Comparison of ENCODE assay signal across 25 cellular contexts in genomic region chr3:4241595-4242170, GRCh38.
A peak's percentile ranks its signal among the peaks of the same experiment; 100 is the strongest.
DNase-seq lines count a peak whose midpoint lies in the region; ATAC-seq and TF ChIP-seq lines count a peak whose summit lies in the region.
"Had no signal": no experiment of that assay in that cellular context is flagged by ENCODE, and none has a peak within 500 bp of the region (broad histone marks: within the 10 kb centered on the region; RNA-seq: fewer than 3 reads in every experiment).

No MANE protein-coding gene starts in this region.

- DNase-seq in BE2C (peak; percentile 38), NCI-H526 (lab: John Stamatoyannopoulos, UW) (peak; percentile 55 to 68), WTC11 (ENCODE audit: low spot score) (no peak), activated T-cell treated with anti-CD3 and anti-CD28 coated beads for 4 hours (no peak), colonic mucosa (no peak), GM23248 (no peak)
- DNase-seq in CD4-positive, alpha-beta T cell, result no peak
- DNase-seq: Calu3; CD8-positive, alpha-beta memory T cell; DND-41; H9; HFFc6; IMR-90; Karpas-422; NCI-H2029; NCI-H446 treated with DMSO at 0.1 percent for 48 hours; NCI-H69; PC-3; T-helper 1 cell had no signal

- H3K27ac Mint-ChIP-seq in WTC11, result no peak overlapping the region
- H3K27ac Mint-ChIP-seq in CD4-positive, alpha-beta T cell, result no peak overlapping the region
- H3K27ac Mint-ChIP-seq: CD8-positive, alpha-beta memory T cell; GM23338; H9; HFFc6; T-helper 2 cell treated with Interferon-gamma antibody and Interleukin-4, amounts not matched to agents 5 μg/mL and 100 μg/mL, for 36 hours had no signal

- H3K36me3 ChIP-seq in BE2C (no peaks in the 10 kb centered on the region), colonic mucosa (no peaks in the 10 kb centered on the region), GM23248 (ENCODE audit: low read depth) (no peaks in the 10 kb centered on the region)
- H3K36me3 ChIP-seq: SJSA1 had no signal

- peaks cover 39% of the 10 kb centered on the region for H3K9me3 Mint-ChIP-seq in WTC11
- H3K9me3 Mint-ChIP-seq in CD4-positive, alpha-beta T cell, result peaks cover 11% of the 10 kb centered on the region
- H3K9me3 Mint-ChIP-seq: T-helper 2 cell treated with Interferon-gamma antibody and Interleukin-4, amounts not matched to agents 5 μg/mL and 100 μg/mL, for 36 hours had no signal

- H3K4me1 Mint-ChIP-seq in WTC11, result peaks cover 5% of the 10 kb centered on the region; the same call in 1 of the 2 replicates
- H3K4me1 Mint-ChIP-seq in CD4-positive, alpha-beta T cell (ENCODE audit: low read depth), result no peaks in the 10 kb centered on the region
- H3K4me1 Mint-ChIP-seq: CD8-positive, alpha-beta memory T cell; GM23338 had no signal

- H3K4me3 Mint-ChIP-seq in WTC11, result no peak overlapping the region
- H3K4me3 Mint-ChIP-seq in CD4-positive, alpha-beta T cell, result no peak overlapping the region
- H3K4me3 Mint-ChIP-seq: CD8-positive, alpha-beta memory T cell; GM23338; H9; HFFc6; T-helper 2 cell treated with Interferon-gamma antibody and Interleukin-4, amounts not matched to agents 5 μg/mL and 100 μg/mL, for 36 hours had no signal

- POLR2A ChIA-PET in WTC11 (lab: Charles Lee), result no interaction called here
- POLR2A ChIA-PET in CD4-positive, alpha-beta T cell (lab: Charles Lee), result no interaction called here

- intact Hi-C loops in CD4-positive, alpha-beta T cell (cut with DNase I, micrococcal nuclease), result no loop called here
- intact Hi-C loops in colonic mucosa (cut with DNase I), result no loop called here

- peaks cover 30% of the 10 kb centered on the region for H3K27me3 Mint-ChIP-seq in WTC11 (ENCODE audit: low read depth)
- H3K27me3 Mint-ChIP-seq in CD4-positive, alpha-beta T cell, result no peaks in the 10 kb centered on the region

- 47 to 51% methylated on average over 8 of the region's 8 CpGs for WGBS in GM23248 (ENCODE audit: low coverage in 1 of 2, low lambda C conversion rate in 2 of 2, missing lambda C conversion rate in 2 of 2), 2 experiments

- H2AFZ ChIP-seq in GM23248, result no peak overlapping the region
- H2AFZ ChIP-seq: GM23338 had no signal

- in situ Hi-C loops in GM23248 (cut with MboI), result no loop called here

- H3K4me2 ChIP-seq in GM23248 (ENCODE audit: unreplicated experiment), result no peak overlapping the region
- H3K4me2 ChIP-seq: A549, GM23338 had no signal

- H3K4me1 ChIP-seq in BE2C (no peaks in the 10 kb centered on the region), colonic mucosa (no peaks in the 10 kb centered on the region), GM23248 (ENCODE audit: insufficient read depth) (no peaks in the 10 kb centered on the region)
- H3K4me1 ChIP-seq: A549, SJSA1 had no signal

- no peaks in the 10 kb centered on the region for H4K20me1 ChIP-seq in GM23248 (ENCODE audit: insufficient read depth)

- H3K9me2 ChIP-seq in GM23248 (ENCODE audit: insufficient read depth), result no peaks in the 10 kb centered on the region

- peak; percentile 56 for ATAC-seq in WTC11
- ATAC-seq in CD4-positive, alpha-beta T cell (ENCODE audit: poor library complexity), result no peak
- ATAC-seq: A549, GM23338, PC-3 had no signal

- no peak overlapping the region for H3K27ac ChIP-seq in CD4-positive, alpha-beta T cell (ENCODE audit: low read depth, low read length)
- H3K27ac ChIP-seq in colonic mucosa (no peak overlapping the region), GM23248 (no peak overlapping the region)
- H3K27ac ChIP-seq: A549, C4-2B, SJSA1 had no signal

- H3K4me3 ChIP-seq in BE2C (ENCODE audit: low read depth, low read length), result no peak overlapping the region
- H3K4me3 ChIP-seq in colonic mucosa, result no peak overlapping the region
- no peak overlapping the region for H3K4me3 ChIP-seq in GM23248
- H3K4me3 ChIP-seq: A549, GM23338, SJSA1 had no signal

- H3F3A ChIP-seq in GM23248 (ENCODE audit: insufficient read depth), result no peaks in the 10 kb centered on the region

- TF ChIP-seq CTCF in BE2C (IDR thresholded peaks at IDR 0.05; ENCODE audit: low read depth, low read length) (no peak), WTC11 (IDR thresholded peaks at IDR 0.05) (no peak), colonic mucosa (IDR thresholded peaks at IDR 0.05) (no peak)
- TF ChIP-seq CTCF in CD4-positive, alpha-beta T cell (IDR thresholded peaks at IDR 0.05), result no peak

- H3K9me3 ChIP-seq in BE2C, result no peaks in the 10 kb centered on the region
- H3K9me3 ChIP-seq in CD4-positive, alpha-beta T cell (ENCODE audit: control insufficient read depth, low read length), result no peaks in the 10 kb centered on the region
- no peaks in the 10 kb centered on the region for H3K9me3 ChIP-seq in colonic mucosa
- H3K9me3 ChIP-seq in GM23248 (ENCODE audit: low read depth), result no peaks in the 10 kb centered on the region
- H3K9me3 ChIP-seq: A549, SJSA1 had no signal

- no peaks in the 10 kb centered on the region for H3K27me3 ChIP-seq in BE2C
- no peaks in the 10 kb centered on the region for H3K27me3 ChIP-seq in CD4-positive, alpha-beta T cell (ENCODE audit: control insufficient read depth, insufficient read depth, low read length)
- no peaks in the 10 kb centered on the region for H3K27me3 ChIP-seq in colonic mucosa
- H3K27me3 ChIP-seq in GM23248 (replicated peaks; ENCODE audit: insufficient read depth), result no peaks in the 10 kb centered on the region
- H3K27me3 ChIP-seq: SJSA1 had no signal

- CTCF ChIA-PET in WTC11 (lab: Charles Lee), result no interaction called here
- CTCF ChIA-PET in CD4-positive, alpha-beta T cell (lab: Charles Lee), result no interaction called here

- H3K79me2 ChIP-seq in GM23248 (ENCODE audit: insufficient read depth), result no peaks in the 10 kb centered on the region

- 0 out of 2 replicates have a peak, but pooled peaks cover 3% of the 10 kb centered on the region for H3K36me3 Mint-ChIP-seq in WTC11
- H3K36me3 Mint-ChIP-seq in CD4-positive, alpha-beta T cell (ENCODE audit: low read depth), result no peaks in the 10 kb centered on the region

- H3K9ac ChIP-seq in colonic mucosa (ENCODE audit: low read depth in 2 of 2, low read length in 2 of 2) (no peak overlapping the region), GM23248 (no peak overlapping the region)

- TF ChIP-seq EP300 in Ishikawa (IDR thresholded peaks at IDR 0.05; ENCODE audit: borderline replicate concordance), result no peak

- TF ChIP-seq RAD21 in Ishikawa (IDR thresholded peaks at IDR 0.05; ENCODE audit: low read depth), result no peak

TF ChIP-seq in Ishikawa, 13 proteins besides CTCF, POLR2A, EP300 and RAD21 (continues in another document):
- TF ChIP-seq REST (IDR thresholded peaks at IDR 0.05; ENCODE audit: low read depth) (no peak), MAX (IDR thresholded peaks at IDR 0.05) (0 out of 2 replicates have a peak, but pooled peaks have one; percentile 38)

TF ChIP-seq in WTC11, 78 proteins besides CTCF, POLR2A, EP300 and RAD21:
- TF ChIP-seq SP1 (CRISPR knock-in tag; conservative IDR thresholded peaks at IDR 0.05) (no peak), ZNF317 (CRISPR knock-in tag; IDR thresholded peaks at IDR 0.05; ENCODE audit: borderline replicate concordance, low read depth) (no peak), ESRRA (CRISPR knock-in tag; IDR thresholded peaks at IDR 0.05; ENCODE audit: borderline replicate concordance) (no peak), GTF2I (CRISPR knock-in tag; conservative IDR thresholded peaks at IDR 0.05) (no peak), RELA (CRISPR knock-in tag; IDR thresholded peaks at IDR 0.05; ENCODE audit: borderline replicate concordance) (no peak), AFF4 (CRISPR knock-in tag; IDR thresholded peaks at IDR 0.05; ENCODE audit: borderline replicate concordance) (no peak), JAZF1 (CRISPR knock-in tag; IDR thresholded peaks at IDR 0.05) (no peak), NFATC4 (CRISPR knock-in tag; IDR thresholded peaks at IDR 0.05) (no peak), ELF4 (CRISPR knock-in tag; IDR thresholded peaks at IDR 0.05; ENCODE audit: low read depth) (no peak)

Comparison
In these comparisons a context has a peak if more than half of its experiments do, and no peak if none do; other contexts are left out.
1. DNase-seq: peak in BE2C (single experiment) and NCI-H526 (2 of 2); none in WTC11 (single experiment), activated T-cell treated with anti-CD3 and anti-CD28 coated beads for 4 hours (single experiment), CD4-positive, alpha-beta T cell (0 of 10), colonic mucosa (single experiment) and GM23248 (single experiment).